Comparison of ENCODE assay signal across 9 cellular contexts in the genomic region with DNA sequence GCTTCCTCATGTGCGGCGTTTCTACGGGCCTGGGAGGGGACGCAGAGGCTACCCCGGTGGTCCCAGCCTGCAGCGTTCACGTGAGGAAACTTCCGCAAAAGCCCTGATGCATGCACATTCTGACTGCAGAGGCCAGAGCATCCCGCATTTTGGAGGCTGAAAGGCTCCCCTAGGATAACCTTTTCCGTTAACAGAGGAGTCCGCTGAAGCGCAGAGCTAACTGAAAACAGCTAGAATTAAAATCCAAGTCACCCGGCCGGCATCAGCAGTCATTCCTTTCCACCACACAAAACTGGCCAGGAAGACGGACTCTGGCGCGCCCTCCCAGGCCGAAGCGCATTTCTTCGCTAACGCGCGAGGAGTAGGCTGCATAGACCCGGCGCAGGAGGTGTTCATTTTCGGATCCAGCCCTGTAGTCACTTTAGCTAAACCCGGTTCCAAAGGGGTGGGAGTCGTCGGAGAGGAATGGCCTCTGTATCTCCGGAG. TPM values are rescaled to one million over a fixed set of nuclear protein-coding genes. Genes with fewer than 3 reads are reported as not detected.
DNase-seq lines count a peak whose midpoint lies in the region; ATAC-seq and TF ChIP-seq lines count a peak whose summit lies in the region.
"Had no signal": no experiment of that assay in that cellular context is flagged by ENCODE, and none has a peak within 500 bp of the region (broad histone marks: within the 10 kb centered on the region; RNA-seq: fewer than 3 reads in every experiment).

No MANE protein-coding gene starts in this region.

- intact Hi-C loops in gastrocnemius medialis (cut with DNase I; ENCODE audit: low total_unique reads): loop anchor here (5.0 kb wide), 1 partner anchor 35 kb away; no protein-coding TSS in a partner anchor

- no CpG with 5 or more reads among the region's 30 CpGs for WGBS in iPS DF 6.9 (ENCODE audit: insufficient coverage, insufficient read length)

- H3K36me3 ChIP-seq in iPS DF 6.9 (ENCODE audit: control insufficient read depth, insufficient read depth, low read length) (no peaks in the 10 kb centered on the region), gastrocnemius medialis (peaks cover 0 to 11% of the 10 kb centered on the region in 2 donors)

- H3K9me3 ChIP-seq in iPS DF 6.9 (ENCODE audit: control insufficient read depth, insufficient read depth, low read length) (no peaks in the 10 kb centered on the region), gastrocnemius medialis (peaks cover 0 to 3% (median 0%) of the 10 kb centered on the region in 3 donors)

- TF ChIP-seq CTCF in astrocyte of the cerebellum (IDR thresholded peaks at IDR 0.05; ENCODE audit: low read depth, low read length, missing control alignments) (peak; percentile 36), gastrocnemius medialis (IDR thresholded peaks at IDR 0.05 in 4 of 5, conservative IDR thresholded peaks at IDR 0.05 in 1 of 5) (no peak)

- H3K27me3 ChIP-seq in iPS DF 6.9 (ENCODE audit: control insufficient read depth, insufficient read depth, low read length) (peaks cover 3% of the 10 kb centered on the region; the same call in 1 of the 2 replicates), gastrocnemius medialis (peaks cover 20 to 31% (median 22%) of the 10 kb centered on the region in 3 donors)

- in situ Hi-C loops in astrocyte of the cerebellum (cut with HindIII; ENCODE audit: low sequenced_read_pairs): no loop called here
- in situ Hi-C loops in gastrocnemius medialis (cut with MboI; ENCODE audit: low sequenced_read_pairs in 4 of 4): no loop called here

- no peak overlapping the region for H3K27ac ChIP-seq in iPS DF 6.9 (ENCODE audit: low read length)
- peak overlapping the region; percentile 72 to 87 (median 79) for H3K27ac ChIP-seq in gastrocnemius medialis

- no peak for TF ChIP-seq POLR2A in gastrocnemius medialis (IDR thresholded peaks at IDR 0.05)

- DNase-seq in astrocyte of the cerebellum (ENCODE audit: low read depth) (peak; percentile 43), iPS DF 6.9 (ENCODE audit: low read depth, low spot score) (no peak), gastrocnemius medialis (peak in 1 of 2 donors; percentile 17), NCI-H187 (lab: John Stamatoyannopoulos, UW) (no peak), NCI-H2171 treated with DMSO at 0.1 percent for 48 hours (lab: John Stamatoyannopoulos, UW) (no peak)
- no peak for DNase-seq in stimulated activated naive CD4-positive, alpha-beta T cell (lab: John Stamatoyannopoulos, UW)

- peaks cover 5% of the 10 kb centered on the region for H3K4me1 ChIP-seq in iPS DF 6.9 (ENCODE audit: control insufficient read depth, insufficient read depth, low read length)
- H3K4me1 ChIP-seq in gastrocnemius medialis: peaks cover 6 to 18% of the 10 kb centered on the region in 2 donors

- ATAC-seq in HG03571 (IDR thresholded peaks at IDR 0.05; ENCODE audit: unreplicated experiment) (peak; percentile 7), gastrocnemius medialis (peak; percentile 39 to 48)

- H3K4me3 ChIP-seq in GM08714 (ENCODE audit: low read length): peak overlapping the region; percentile 2; the same call in 1 of the 2 replicates
- H3K4me3 ChIP-seq in astrocyte of the cerebellum (ENCODE audit: low read depth, low read length): peak overlapping the region; percentile 73
- peak overlapping the region; percentile 83; the same call in 1 of the 2 replicates for H3K4me3 ChIP-seq in iPS DF 6.9 (ENCODE audit: low read length)
- H3K4me3 ChIP-seq in gastrocnemius medialis: peak overlapping the region; percentile 44 to 66 (median 53)

RNA-seq across cellular contexts. Expression of a gene that starts 0.7 kb away (rescaled TPM):
- 10 to 100 TPM in 3 of 4 donors, 1 to 10 TPM in 1; 6.3 to 29.7 (median 13.5) TPM for total RNA-seq in gastrocnemius medialis

RNA-seq across cellular contexts. Expression of a gene that starts 53.1 kb away (rescaled TPM):
- 1 to 10 TPM in 1 of 4 donors, under 1 TPM in 1, not detected in 2; 0.33 to 7.4 TPM for total RNA-seq in gastrocnemius medialis
- total RNA-seq: NCI-H460 had no signal

Comparison
In these comparisons a context has a peak if more than half of its experiments do, and no peak if none do; other contexts are left out.
1. H3K4me3 ChIP-seq: peak in every context shown above with its lines; median percentile 83 in iPS DF 6.9; 73 in astrocyte of the cerebellum; 53 in gastrocnemius medialis; 2 in GM08714.